ENCODE assay signal across 1 cellular context in the genomic region with DNA sequence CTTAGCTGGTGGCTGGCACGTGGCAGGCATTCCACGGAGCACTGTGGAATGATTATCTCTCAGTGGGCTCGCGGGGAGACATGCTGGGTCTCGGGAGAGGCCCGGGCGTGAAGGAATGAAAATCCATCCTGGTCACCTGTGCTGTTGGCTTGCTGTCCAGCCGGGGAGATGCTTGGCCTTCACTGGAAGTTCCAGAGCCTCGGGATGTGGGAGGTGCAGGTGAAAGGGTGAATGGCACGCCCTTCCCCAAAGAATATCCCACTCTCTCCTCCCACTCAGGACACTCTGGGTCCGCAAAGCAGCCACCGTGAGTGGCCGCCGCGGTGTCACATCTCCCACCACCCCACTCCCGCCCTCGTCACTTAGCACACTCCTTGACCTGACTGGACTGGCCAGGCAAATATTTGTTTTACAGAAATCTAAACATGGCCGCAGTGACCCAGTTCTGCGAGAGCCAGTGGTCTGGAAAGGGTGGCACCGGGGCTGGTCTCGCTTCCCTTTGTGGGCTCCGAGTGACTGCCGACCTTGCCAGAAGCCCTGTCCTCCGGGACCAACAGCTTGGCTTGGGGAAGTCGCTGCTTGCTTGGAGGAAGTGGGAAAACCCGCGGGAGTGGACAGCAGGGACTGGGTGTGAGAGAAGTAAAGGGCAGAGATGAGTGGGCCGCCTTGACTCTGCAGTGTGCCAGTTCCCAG.
A peak's percentile ranks its signal among the peaks of the same experiment; 100 is the strongest.
TF ChIP-seq lines count a peak whose summit lies in the region.

No MANE protein-coding gene starts in this region.

TF ChIP-seq in HepG2, 621 proteins besides CTCF, POLR2A, EP300 and RAD21 (continued from another document and continues in another):
- TF ChIP-seq HNRNPLL (IDR thresholded peaks at IDR 0.05; ENCODE audit: low read depth, low read length, poor library complexity, severe bottlenecking), result no peak
- no peak for TF ChIP-seq SNAI1 (CRISPR knock-in tag; IDR thresholded peaks at IDR 0.05; ENCODE audit: borderline replicate concordance)
- TF ChIP-seq, protein P1, sequence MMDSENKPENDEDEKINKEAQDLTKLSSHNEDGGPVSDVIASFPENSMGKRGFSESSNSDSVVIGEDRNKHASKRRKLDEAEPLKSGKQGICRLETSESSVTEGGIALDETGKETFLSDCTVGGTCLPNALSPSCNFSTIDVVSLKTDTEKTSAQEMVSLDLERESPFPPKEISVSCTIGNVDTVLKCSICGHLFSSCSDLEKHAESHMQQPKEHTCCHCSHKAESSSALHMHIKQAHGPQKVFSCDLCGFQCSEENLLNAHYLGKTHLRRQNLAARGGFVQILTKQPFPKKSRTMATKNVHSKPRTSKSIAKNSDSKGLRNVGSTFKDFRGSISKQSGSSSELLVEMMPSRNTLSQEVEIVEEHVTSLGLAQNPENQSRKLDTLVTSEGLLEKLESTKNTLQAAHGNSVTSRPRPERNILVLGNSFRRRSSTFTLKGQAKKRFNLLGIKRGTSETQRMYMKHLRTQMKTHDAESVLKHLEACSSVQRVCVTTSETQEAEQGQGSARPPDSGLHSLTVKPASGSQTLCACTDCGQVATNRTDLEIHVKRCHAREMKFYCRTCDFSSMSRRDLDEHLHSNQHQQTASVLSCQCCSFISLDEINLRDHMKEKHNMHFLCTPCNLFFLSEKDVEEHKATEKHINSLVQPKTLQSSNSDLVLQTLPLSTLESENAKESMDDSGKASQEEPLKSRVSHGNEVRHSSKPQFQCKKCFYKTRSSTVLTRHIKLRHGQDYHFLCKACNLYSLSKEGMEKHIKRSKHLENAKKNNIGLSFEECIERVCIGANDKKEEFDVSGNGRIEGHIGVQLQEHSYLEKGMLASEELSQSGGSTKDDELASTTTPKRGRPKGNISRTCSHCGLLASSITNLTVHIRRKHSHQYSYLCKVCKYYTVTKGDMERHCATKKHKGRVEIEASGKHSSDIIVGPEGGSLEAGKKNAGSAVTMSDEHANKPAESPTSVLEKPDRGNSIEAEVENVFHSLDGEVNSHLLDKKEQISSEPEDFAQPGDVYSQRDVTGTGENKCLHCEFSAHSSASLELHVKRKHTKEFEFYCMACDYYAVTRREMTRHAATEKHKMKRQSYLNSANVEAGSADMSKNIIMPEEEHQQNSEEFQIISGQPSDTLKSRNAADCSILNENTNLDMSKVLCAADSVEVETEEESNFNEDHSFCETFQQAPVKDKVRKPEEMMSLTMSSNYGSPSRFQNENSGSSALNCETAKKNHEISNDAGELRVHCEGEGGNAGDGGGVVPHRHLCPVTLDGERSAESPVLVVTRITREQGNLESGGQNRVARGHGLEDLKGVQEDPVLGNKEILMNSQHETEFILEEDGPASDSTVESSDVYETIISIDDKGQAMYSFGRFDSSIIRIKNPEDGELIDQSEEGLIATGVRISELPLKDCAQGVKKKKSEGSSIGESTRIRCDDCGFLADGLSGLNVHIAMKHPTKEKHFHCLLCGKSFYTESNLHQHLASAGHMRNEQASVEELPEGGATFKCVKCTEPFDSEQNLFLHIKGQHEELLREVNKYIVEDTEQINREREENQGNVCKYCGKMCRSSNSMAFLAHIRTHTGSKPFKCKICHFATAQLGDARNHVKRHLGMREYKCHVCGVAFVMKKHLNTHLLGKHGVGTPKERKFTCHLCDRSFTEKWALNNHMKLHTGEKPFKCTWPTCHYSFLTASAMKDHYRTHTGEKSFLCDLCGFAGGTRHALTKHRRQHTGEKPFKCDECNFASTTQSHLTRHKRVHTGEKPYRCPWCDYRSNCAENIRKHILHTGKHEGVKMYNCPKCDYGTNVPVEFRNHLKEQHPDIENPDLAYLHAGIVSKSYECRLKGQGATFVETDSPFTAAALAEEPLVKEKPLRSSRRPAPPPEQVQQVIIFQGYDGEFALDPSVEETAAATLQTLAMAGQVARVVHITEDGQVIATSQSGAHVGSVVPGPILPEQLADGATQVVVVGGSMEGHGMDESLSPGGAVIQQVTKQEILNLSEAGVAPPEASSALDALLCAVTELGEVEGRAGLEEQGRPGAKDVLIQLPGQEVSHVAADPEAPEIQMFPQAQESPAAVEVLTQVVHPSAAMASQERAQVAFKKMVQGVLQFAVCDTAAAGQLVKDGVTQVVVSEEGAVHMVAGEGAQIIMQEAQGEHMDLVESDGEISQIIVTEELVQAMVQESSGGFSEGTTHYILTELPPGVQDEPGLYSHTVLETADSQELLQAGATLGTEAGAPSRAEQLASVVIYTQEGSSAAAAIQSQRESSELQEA (CRISPR knock-in tag; IDR thresholded peaks at IDR 0.05; ENCODE audit: not compliant biosample characterization), result no peak
- peak; percentile 18; the same call in 1 of the 2 replicates for TF ChIP-seq IRF2 (CRISPR knock-in tag; IDR thresholded peaks at IDR 0.05)
- TF ChIP-seq, protein P2, sequence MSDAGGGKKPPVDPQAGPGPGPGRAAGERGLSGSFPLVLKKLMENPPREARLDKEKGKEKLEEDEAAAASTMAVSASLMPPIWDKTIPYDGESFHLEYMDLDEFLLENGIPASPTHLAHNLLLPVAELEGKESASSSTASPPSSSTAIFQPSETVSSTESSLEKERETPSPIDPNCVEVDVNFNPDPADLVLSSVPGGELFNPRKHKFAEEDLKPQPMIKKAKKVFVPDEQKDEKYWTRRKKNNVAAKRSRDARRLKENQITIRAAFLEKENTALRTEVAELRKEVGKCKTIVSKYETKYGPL (CRISPR knock-in tag; IDR thresholded peaks at IDR 0.05), result no peak
- TF ChIP-seq MXI1 (IDR thresholded peaks at IDR 0.05; ENCODE audit: borderline replicate concordance, low read depth, low read length), result no peak
- peak; percentile 56; the same call in 1 of the 2 replicates for TF ChIP-seq NR2C2 (CRISPR knock-in tag; IDR thresholded peaks at IDR 0.05; ENCODE audit: borderline replicate concordance)
- no peak for TF ChIP-seq JUND (CRISPR knock-in tag; IDR thresholded peaks at IDR 0.05)
- TF ChIP-seq, protein P3, sequence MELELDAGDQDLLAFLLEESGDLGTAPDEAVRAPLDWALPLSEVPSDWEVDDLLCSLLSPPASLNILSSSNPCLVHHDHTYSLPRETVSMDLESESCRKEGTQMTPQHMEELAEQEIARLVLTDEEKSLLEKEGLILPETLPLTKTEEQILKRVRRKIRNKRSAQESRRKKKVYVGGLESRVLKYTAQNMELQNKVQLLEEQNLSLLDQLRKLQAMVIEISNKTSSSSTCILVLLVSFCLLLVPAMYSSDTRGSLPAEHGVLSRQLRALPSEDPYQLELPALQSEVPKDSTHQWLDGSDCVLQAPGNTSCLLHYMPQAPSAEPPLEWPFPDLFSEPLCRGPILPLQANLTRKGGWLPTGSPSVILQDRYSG (CRISPR knock-in tag; IDR thresholded peaks at IDR 0.05), result no peak
- TF ChIP-seq MIER3 (CRISPR knock-in tag; IDR thresholded peaks at IDR 0.05; ENCODE audit: borderline replicate concordance), result no peak; the same call in 1 of the 2 replicates
- TF ChIP-seq KDM4B (CRISPR knock-in tag; IDR thresholded peaks at IDR 0.05), result no peak
- TF ChIP-seq FOXA1 (IDR thresholded peaks at IDR 0.05), result no peak
- TF ChIP-seq FOXA1 (CRISPR knock-in tag; IDR thresholded peaks at IDR 0.05), result peak; percentile 79
- TF ChIP-seq PPARG (CRISPR knock-in tag; conservative IDR thresholded peaks at IDR 0.05), result peak; percentile 75
- TF ChIP-seq, protein P4, sequence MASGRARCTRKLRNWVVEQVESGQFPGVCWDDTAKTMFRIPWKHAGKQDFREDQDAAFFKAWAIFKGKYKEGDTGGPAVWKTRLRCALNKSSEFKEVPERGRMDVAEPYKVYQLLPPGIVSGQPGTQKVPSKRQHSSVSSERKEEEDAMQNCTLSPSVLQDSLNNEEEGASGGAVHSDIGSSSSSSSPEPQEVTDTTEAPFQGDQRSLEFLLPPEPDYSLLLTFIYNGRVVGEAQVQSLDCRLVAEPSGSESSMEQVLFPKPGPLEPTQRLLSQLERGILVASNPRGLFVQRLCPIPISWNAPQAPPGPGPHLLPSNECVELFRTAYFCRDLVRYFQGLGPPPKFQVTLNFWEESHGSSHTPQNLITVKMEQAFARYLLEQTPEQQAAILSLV (CRISPR knock-in tag; IDR thresholded peaks at IDR 0.05; ENCODE audit: borderline replicate concordance), result no peak
- TF ChIP-seq, protein P5, sequence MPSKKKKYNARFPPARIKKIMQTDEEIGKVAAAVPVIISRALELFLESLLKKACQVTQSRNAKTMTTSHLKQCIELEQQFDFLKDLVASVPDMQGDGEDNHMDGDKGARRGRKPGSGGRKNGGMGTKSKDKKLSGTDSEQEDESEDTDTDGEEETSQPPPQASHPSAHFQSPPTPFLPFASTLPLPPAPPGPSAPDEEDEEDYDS (CRISPR knock-in tag; IDR thresholded peaks at IDR 0.05), result peak; percentile 37; the same call in 1 of the 2 replicates
- no peak for TF ChIP-seq BRCA1 (CRISPR knock-in tag; IDR thresholded peaks at IDR 0.05)
- TF ChIP-seq, protein P6, sequence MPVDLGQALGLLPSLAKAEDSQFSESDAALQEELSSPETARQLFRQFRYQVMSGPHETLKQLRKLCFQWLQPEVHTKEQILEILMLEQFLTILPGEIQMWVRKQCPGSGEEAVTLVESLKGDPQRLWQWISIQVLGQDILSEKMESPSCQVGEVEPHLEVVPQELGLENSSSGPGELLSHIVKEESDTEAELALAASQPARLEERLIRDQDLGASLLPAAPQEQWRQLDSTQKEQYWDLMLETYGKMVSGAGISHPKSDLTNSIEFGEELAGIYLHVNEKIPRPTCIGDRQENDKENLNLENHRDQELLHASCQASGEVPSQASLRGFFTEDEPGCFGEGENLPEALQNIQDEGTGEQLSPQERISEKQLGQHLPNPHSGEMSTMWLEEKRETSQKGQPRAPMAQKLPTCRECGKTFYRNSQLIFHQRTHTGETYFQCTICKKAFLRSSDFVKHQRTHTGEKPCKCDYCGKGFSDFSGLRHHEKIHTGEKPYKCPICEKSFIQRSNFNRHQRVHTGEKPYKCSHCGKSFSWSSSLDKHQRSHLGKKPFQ (CRISPR knock-in tag; IDR thresholded peaks at IDR 0.05; ENCODE audit: insufficient replicate concordance), result no peak
- no peak for TF ChIP-seq ZNF264 (CRISPR knock-in tag; IDR thresholded peaks at IDR 0.05)
- TF ChIP-seq ZFP37 (CRISPR knock-in tag; IDR thresholded peaks at IDR 0.05; ENCODE audit: borderline replicate concordance), result no peak
- no peak for TF ChIP-seq BORCS8-MEF2B (CRISPR knock-in tag; IDR thresholded peaks at IDR 0.05)
- TF ChIP-seq, protein P7, sequence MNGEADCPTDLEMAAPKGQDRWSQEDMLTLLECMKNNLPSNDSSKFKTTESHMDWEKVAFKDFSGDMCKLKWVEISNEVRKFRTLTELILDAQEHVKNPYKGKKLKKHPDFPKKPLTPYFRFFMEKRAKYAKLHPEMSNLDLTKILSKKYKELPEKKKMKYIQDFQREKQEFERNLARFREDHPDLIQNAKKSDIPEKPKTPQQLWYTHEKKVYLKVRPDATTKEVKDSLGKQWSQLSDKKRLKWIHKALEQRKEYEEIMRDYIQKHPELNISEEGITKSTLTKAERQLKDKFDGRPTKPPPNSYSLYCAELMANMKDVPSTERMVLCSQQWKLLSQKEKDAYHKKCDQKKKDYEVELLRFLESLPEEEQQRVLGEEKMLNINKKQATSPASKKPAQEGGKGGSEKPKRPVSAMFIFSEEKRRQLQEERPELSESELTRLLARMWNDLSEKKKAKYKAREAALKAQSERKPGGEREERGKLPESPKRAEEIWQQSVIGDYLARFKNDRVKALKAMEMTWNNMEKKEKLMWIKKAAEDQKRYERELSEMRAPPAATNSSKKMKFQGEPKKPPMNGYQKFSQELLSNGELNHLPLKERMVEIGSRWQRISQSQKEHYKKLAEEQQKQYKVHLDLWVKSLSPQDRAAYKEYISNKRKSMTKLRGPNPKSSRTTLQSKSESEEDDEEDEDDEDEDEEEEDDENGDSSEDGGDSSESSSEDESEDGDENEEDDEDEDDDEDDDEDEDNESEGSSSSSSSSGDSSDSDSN (CRISPR knock-in tag; IDR thresholded peaks at IDR 0.05), result peak; percentile 86
- TF ChIP-seq ELF4 (CRISPR knock-in tag; IDR thresholded peaks at IDR 0.05; ENCODE audit: borderline replicate concordance), result no peak
- TF ChIP-seq ZNF766 (CRISPR knock-in tag; IDR thresholded peaks at IDR 0.05; ENCODE audit: borderline replicate concordance), result no peak
- TF ChIP-seq CEBPB (IDR thresholded peaks at IDR 0.05; ENCODE audit: borderline replicate concordance, low read depth, low read length), result no peak
- TF ChIP-seq ONECUT2 (CRISPR knock-in tag; IDR thresholded peaks at IDR 0.05), result peak; percentile 8; the same call in 1 of the 2 replicates
- no peak for TF ChIP-seq MAZ (IDR thresholded peaks at IDR 0.05; ENCODE audit: borderline replicate concordance, low read depth, low read length)
- peak; percentile 68; the same call in 1 of the 2 replicates for TF ChIP-seq MAZ (CRISPR knock-in tag; IDR thresholded peaks at IDR 0.05; ENCODE audit: low read depth)
- no peak for TF ChIP-seq ZFP62 (CRISPR knock-in tag; IDR thresholded peaks at IDR 0.05)
- no peak for TF ChIP-seq ZKSCAN1 (IDR thresholded peaks at IDR 0.05; ENCODE audit: low read length)
- TF ChIP-seq TGIF2 (CRISPR knock-in tag; IDR thresholded peaks at IDR 0.05), result no peak
- no peak for TF ChIP-seq PAX8 (CRISPR knock-in tag; IDR thresholded peaks at IDR 0.05; ENCODE audit: borderline replicate concordance)
- peak; percentile 63; the same call in 1 of the 2 replicates for TF ChIP-seq ZMYM2 (CRISPR knock-in tag; IDR thresholded peaks at IDR 0.05)
- TF ChIP-seq, protein P8, sequence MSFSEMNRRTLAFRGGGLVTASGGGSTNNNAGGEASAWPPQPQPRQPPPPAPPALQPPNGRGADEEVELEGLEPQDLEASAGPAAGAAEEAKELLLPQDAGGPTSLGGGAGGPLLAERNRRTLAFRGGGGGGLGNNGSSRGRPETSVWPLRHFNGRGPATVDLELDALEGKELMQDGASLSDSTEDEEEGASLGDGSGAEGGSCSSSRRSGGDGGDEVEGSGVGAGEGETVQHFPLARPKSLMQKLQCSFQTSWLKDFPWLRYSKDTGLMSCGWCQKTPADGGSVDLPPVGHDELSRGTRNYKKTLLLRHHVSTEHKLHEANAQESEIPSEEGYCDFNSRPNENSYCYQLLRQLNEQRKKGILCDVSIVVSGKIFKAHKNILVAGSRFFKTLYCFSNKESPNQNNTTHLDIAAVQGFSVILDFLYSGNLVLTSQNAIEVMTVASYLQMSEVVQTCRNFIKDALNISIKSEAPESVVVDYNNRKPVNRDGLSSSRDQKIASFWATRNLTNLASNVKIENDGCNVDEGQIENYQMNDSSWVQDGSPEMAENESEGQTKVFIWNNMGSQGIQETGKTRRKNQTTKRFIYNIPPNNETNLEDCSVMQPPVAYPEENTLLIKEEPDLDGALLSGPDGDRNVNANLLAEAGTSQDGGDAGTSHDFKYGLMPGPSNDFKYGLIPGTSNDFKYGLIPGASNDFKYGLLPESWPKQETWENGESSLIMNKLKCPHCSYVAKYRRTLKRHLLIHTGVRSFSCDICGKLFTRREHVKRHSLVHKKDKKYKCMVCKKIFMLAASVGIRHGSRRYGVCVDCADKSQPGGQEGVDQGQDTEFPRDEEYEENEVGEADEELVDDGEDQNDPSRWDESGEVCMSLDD (CRISPR knock-in tag; IDR thresholded peaks at IDR 0.05; ENCODE audit: borderline replicate concordance), result no peak; the same call in 1 of the 2 replicates
- no peak for TF ChIP-seq ZNF816 (CRISPR knock-in tag; IDR thresholded peaks at IDR 0.05; ENCODE audit: borderline replicate concordance)
- TF ChIP-seq, protein P9, sequence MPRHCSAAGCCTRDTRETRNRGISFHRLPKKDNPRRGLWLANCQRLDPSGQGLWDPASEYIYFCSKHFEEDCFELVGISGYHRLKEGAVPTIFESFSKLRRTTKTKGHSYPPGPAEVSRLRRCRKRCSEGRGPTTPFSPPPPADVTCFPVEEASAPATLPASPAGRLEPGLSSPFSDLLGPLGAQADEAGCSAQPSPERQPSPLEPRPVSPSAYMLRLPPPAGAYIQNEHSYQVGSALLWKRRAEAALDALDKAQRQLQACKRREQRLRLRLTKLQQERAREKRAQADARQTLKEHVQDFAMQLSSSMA (CRISPR knock-in tag; IDR thresholded peaks at IDR 0.05), result no peak
- TF ChIP-seq ZNF589 (CRISPR knock-in tag; conservative IDR thresholded peaks at IDR 0.05), result no peak
- TF ChIP-seq RFX1 (IDR thresholded peaks at IDR 0.05), result no peak
- TF ChIP-seq MIER2 (CRISPR knock-in tag; IDR thresholded peaks at IDR 0.05), result no peak
- TF ChIP-seq HNF4A (CRISPR knock-in tag; IDR thresholded peaks at IDR 0.05), result peak; percentile 81
- no peak for TF ChIP-seq ATAD3A (CRISPR knock-in tag; IDR thresholded peaks at IDR 0.05)
- no peak for TF ChIP-seq ZNF496 (CRISPR knock-in tag; IDR thresholded peaks at IDR 0.05; ENCODE audit: insufficient replicate concordance)
- TF ChIP-seq PAF1 (CRISPR knock-in tag; IDR thresholded peaks at IDR 0.05), result no peak
